Comparison of ENCODE assay signal across 1 cellular context in genomic region chr1:168760241-168760640, GRCh38.
TF ChIP-seq lines count a peak whose summit lies in the region.

No MANE protein-coding gene starts in this region.

TF ChIP-seq in GM23338, 12 proteins besides CTCF, POLR2A, EP300 and RAD21 (continued from another document):
- TF ChIP-seq, protein P1, sequence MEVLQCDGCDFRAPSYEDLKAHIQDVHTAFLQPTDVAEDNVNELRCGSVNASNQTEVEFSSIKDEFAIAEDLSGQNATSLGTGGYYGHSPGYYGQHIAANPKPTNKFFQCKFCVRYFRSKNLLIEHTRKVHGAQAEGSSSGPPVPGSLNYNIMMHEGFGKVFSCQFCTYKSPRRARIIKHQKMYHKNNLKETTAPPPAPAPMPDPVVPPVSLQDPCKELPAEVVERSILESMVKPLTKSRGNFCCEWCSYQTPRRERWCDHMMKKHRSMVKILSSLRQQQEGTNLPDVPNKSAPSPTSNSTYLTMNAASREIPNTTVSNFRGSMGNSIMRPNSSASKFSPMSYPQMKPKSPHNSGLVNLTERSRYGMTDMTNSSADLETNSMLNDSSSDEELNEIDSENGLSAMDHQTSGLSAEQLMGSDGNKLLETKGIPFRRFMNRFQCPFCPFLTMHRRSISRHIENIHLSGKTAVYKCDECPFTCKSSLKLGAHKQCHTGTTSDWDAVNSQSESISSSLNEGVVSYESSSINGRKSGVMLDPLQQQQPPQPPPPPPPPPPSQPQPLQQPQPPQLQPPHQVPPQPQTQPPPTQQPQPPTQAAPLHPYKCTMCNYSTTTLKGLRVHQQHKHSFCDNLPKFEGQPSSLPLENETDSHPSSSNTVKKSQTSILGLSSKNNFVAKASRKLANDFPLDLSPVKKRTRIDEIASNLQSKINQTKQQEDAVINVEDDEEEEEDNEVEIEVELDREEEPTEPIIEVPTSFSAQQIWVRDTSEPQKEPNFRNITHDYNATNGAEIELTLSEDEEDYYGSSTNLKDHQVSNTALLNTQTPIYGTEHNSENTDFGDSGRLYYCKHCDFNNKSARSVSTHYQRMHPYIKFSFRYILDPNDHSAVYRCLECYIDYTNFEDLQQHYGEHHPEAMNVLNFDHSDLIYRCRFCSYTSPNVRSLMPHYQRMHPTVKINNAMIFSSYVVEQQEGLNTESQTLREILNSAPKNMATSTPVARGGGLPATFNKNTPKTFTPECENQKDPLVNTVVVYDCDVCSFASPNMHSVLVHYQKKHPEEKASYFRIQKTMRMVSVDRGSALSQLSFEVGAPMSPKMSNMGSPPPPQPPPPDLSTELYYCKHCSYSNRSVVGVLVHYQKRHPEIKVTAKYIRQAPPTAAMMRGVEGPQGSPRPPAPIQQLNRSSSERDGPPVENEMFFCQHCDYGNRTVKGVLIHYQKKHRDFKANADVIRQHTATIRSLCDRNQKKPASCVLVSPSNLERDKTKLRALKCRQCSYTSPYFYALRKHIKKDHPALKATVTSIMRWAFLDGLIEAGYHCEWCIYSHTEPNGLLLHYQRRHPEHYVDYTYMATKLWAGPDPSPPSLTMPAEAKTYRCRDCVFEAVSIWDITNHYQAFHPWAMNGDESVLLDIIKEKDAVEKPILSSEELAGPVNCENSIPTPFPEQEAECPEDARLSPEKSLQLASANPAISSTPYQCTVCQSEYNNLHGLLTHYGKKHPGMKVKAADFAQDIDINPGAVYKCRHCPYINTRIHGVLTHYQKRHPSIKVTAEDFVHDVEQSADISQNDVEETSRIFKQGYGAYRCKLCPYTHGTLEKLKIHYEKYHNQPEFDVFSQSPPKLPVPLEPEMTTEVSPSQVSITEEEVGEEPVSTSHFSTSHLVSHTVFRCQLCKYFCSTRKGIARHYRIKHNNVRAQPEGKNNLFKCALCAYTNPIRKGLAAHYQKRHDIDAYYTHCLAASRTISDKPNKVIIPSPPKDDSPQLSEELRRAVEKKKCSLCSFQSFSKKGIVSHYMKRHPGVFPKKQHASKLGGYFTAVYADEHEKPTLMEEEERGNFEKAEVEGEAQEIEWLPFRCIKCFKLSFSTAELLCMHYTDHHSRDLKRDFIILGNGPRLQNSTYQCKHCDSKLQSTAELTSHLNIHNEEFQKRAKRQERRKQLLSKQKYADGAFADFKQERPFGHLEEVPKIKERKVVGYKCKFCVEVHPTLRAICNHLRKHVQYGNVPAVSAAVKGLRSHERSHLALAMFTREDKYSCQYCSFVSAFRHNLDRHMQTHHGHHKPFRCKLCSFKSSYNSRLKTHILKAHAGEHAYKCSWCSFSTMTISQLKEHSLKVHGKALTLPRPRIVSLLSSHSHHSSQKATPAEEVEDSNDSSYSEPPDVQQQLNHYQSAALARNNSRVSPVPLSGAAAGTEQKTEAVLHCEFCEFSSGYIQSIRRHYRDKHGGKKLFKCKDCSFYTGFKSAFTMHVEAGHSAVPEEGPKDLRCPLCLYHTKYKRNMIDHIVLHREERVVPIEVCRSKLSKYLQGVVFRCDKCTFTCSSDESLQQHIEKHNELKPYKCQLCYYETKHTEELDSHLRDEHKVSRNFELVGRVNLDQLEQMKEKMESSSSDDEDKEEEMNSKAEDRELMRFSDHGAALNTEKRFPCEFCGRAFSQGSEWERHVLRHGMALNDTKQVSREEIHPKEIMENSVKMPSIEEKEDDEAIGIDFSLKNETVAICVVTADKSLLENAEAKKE (CRISPR knock-in tag; IDR thresholded peaks at IDR 0.05) = no peak
- TF ChIP-seq, protein P2, sequence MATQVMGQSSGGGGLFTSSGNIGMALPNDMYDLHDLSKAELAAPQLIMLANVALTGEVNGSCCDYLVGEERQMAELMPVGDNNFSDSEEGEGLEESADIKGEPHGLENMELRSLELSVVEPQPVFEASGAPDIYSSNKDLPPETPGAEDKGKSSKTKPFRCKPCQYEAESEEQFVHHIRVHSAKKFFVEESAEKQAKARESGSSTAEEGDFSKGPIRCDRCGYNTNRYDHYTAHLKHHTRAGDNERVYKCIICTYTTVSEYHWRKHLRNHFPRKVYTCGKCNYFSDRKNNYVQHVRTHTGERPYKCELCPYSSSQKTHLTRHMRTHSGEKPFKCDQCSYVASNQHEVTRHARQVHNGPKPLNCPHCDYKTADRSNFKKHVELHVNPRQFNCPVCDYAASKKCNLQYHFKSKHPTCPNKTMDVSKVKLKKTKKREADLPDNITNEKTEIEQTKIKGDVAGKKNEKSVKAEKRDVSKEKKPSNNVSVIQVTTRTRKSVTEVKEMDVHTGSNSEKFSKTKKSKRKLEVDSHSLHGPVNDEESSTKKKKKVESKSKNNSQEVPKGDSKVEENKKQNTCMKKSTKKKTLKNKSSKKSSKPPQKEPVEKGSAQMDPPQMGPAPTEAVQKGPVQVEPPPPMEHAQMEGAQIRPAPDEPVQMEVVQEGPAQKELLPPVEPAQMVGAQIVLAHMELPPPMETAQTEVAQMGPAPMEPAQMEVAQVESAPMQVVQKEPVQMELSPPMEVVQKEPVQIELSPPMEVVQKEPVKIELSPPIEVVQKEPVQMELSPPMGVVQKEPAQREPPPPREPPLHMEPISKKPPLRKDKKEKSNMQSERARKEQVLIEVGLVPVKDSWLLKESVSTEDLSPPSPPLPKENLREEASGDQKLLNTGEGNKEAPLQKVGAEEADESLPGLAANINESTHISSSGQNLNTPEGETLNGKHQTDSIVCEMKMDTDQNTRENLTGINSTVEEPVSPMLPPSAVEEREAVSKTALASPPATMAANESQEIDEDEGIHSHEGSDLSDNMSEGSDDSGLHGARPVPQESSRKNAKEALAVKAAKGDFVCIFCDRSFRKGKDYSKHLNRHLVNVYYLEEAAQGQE (IDR thresholded peaks at IDR 0.05; ENCODE audit: unreplicated experiment) = no peak
- no peak for TF ChIP-seq ETS1 (IDR thresholded peaks at IDR 0.05)
